Comparison of ENCODE assay signal across 9 cellular contexts in the genomic region with DNA sequence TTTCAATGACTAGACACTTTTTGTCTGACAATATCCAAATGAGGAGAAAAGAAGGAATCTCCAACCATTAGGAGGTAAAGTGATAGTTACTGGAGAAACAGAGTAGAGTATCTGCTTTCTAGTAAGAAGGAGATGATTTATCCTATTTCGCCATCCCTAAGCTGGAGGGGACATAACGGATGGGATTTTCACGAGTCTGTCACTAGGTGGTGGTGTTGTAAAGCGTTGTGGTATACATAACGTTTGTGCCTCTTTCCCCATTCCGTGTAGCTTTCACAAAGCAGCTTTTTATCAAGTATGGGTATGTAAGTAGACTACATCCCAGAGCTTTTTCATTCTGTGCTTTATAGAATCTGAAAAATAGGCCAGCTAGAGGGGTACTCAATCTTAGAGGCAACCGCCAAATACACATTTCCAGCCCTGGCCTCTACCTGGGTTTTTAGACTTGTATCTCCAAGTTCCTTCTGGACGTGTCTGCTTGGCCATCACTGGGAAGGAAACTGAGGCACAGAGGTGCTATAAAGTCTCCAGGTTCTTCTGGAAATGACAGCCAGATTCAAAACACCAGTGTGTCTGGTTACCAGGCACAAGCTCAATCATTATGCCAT. TPM values are rescaled to one million over a fixed set of nuclear protein-coding genes. Genes with fewer than 3 reads are reported as not detected.
DNase-seq lines count a peak whose midpoint lies in the region; ATAC-seq and TF ChIP-seq lines count a peak whose summit lies in the region.
"Had no signal": no experiment of that assay in that cellular context is flagged by ENCODE, and none has a peak within 500 bp of the region (broad histone marks: within the 10 kb centered on the region; RNA-seq: fewer than 3 reads in every experiment).

No MANE protein-coding gene starts in this region.

- H3K4me3 Mint-ChIP-seq in Caco-2 (ENCODE audit: unreplicated experiment) (no peak overlapping the region), immature natural killer cell (no peak overlapping the region)

- H3F3A ChIP-seq in GM23248 (ENCODE audit: insufficient read depth), result peaks cover 7% of the 10 kb centered on the region; the same call in 1 of the 2 replicates

- H2AFZ ChIP-seq in GM23248, result no peak overlapping the region

- no peaks in the 10 kb centered on the region for H3K9me3 ChIP-seq in Caco-2
- no peaks in the 10 kb centered on the region for H3K9me3 ChIP-seq in GM23248 (ENCODE audit: low read depth)

- no peak overlapping the region for H3K9ac ChIP-seq in GM23248

- POLR2A ChIA-PET in Caco-2 (lab: Charles Lee), result no interaction called here

- intact Hi-C loops in Caco-2 (cut with micrococcal nuclease; ENCODE audit: unreplicated experiment), result loop anchor here (1.0 to 5.0 kb wide), 5 partner anchors 40 to 534 kb away; no protein-coding TSS in a partner anchor

- H3K36me3 Mint-ChIP-seq in Caco-2 (ENCODE audit: insufficient read depth, unreplicated experiment) (no peaks in the 10 kb centered on the region), immature natural killer cell (no peaks in the 10 kb centered on the region)

- TF ChIP-seq CTCF in Caco-2 (IDR thresholded peaks at IDR 0.05; ENCODE audit: insufficient read depth in 1 of 2, low read depth in 1 of 2, low read length in 1 of 2, severe bottlenecking in 1 of 2, unreplicated experiment in 1 of 2), result peak; percentile 79 to 82

- H3K27me3 Mint-ChIP-seq in Caco-2 (ENCODE audit: insufficient read depth, unreplicated experiment) (peaks cover 4% of the 10 kb centered on the region), immature natural killer cell (ENCODE audit: low read depth in 3 of 3) (peaks cover 2 to 5% (median 3%) of the 10 kb centered on the region in 3 donors)

- H3K36me3 ChIP-seq in Caco-2 (ENCODE audit: control insufficient read depth, insufficient read depth, low read length) (no peaks in the 10 kb centered on the region), GM23248 (ENCODE audit: low read depth) (no peaks in the 10 kb centered on the region)

- H3K4me1 Mint-ChIP-seq in Caco-2 (ENCODE audit: low read depth, unreplicated experiment), result no peaks in the 10 kb centered on the region
- H3K4me1 Mint-ChIP-seq in immature natural killer cell, result no peaks in the 10 kb centered on the region

- H3K27me3 ChIP-seq in Caco-2 (replicated peaks; ENCODE audit: control insufficient read depth, insufficient read depth, low read length), result no peaks in the 10 kb centered on the region
- H3K27me3 ChIP-seq in GM23248 (replicated peaks; ENCODE audit: insufficient read depth), result 0 out of 2 replicates have a peak, but pooled peaks cover 4% of the 10 kb centered on the region

- H3K4me1 ChIP-seq in Caco-2 (no peaks in the 10 kb centered on the region), GM23248 (ENCODE audit: insufficient read depth) (peaks cover 9% of the 10 kb centered on the region; the same call in 1 of the 2 replicates)

- H3K4me3 ChIP-seq in Caco-2 (ENCODE audit: low read depth, low read length) (no peak overlapping the region), GM23248 (no peak overlapping the region)

- 18 to 20% methylated on average over 8 of the region's 8 CpGs for WGBS in GM23248 (ENCODE audit: low coverage in 1 of 2, low lambda C conversion rate in 2 of 2, missing lambda C conversion rate in 2 of 2), 2 experiments

- H3K27ac Mint-ChIP-seq in Caco-2 (ENCODE audit: unreplicated experiment) (no peak overlapping the region), immature natural killer cell (no peak overlapping the region)

- CTCF ChIA-PET in Caco-2 (lab: Charles Lee), result interaction anchor here (0.6 to 2.4 kb wide), 21 partner anchors 29 to 534 kb away, joined by 3 to 37 read pairs (median 5); no protein-coding TSS in a partner anchor

- no peak overlapping the region for H3K27ac ChIP-seq in GM23248

- no peaks in the 10 kb centered on the region for H4K20me1 ChIP-seq in GM23248 (ENCODE audit: insufficient read depth)

- no peaks in the 10 kb centered on the region for H3K9me2 ChIP-seq in GM23248 (ENCODE audit: insufficient read depth)

- H3K4me2 ChIP-seq in GM23248 (ENCODE audit: unreplicated experiment), result no peak overlapping the region

- H3K9me3 Mint-ChIP-seq in Caco-2 (ENCODE audit: unreplicated experiment) (no peaks in the 10 kb centered on the region), immature natural killer cell (no peaks in the 10 kb centered on the region)

- DNase-seq in Caco-2 (peak; percentile 61 to 74), GM23248 (peak; percentile 91), NCI-H1436 treated with DMSO at 0.1 percent for 48 hours (lab: John Stamatoyannopoulos, UW) (peak; percentile 30), T47D (ENCODE audit: low read depth in 1 of 2, low spot score in 1 of 2) (peak; percentile 65 to 87), immature natural killer cell (peak; percentile 21 to 51 (median 35))
- peak; percentile 30 for DNase-seq in stimulated activated CD4-positive, alpha-beta T cell treated with anti-CD3 and anti-CD28 coated beads, Interleukin-2, amount 100 ng/mL, for 4 hours (ENCODE audit: low read depth)

- in situ Hi-C loops in GM23248 (cut with MboI) (loop anchor here (25.0 kb wide), 1 partner anchor 529 kb away; no protein-coding TSS in a partner anchor), T47D (cut with HindIII; ENCODE audit: low pct_unique_long_range_greater_than_20kb, low sequenced_read_pairs) (no loop called here)

- H3K79me2 ChIP-seq in GM23248 (ENCODE audit: insufficient read depth), result no peaks in the 10 kb centered on the region

- no TSS peak for BruUV-seq in Caco-2 (replicated peaks; lab: Mats Ljungman, UMichigan)

- ATAC-seq in SK-N-SH treated with all-trans-retinoic acid at 6 μM for 48 hours (peak; percentile 99), GM19397 (IDR thresholded peaks at IDR 0.05; ENCODE audit: unreplicated experiment) (no peak)

TF ChIP-seq in SK-N-SH treated with all-trans-retinoic acid at 6 μM for 48 hours, 23 proteins besides CTCF, POLR2A, EP300 and RAD21:
- no peak for TF ChIP-seq ZNF8 (CRISPR knock-in tag; IDR thresholded peaks at IDR 0.05)
- TF ChIP-seq TSHZ2 (CRISPR knock-in tag; IDR thresholded peaks at IDR 0.05), result no peak
- no peak for TF ChIP-seq ISL1 (CRISPR knock-in tag; IDR thresholded peaks at IDR 0.05)
- TF ChIP-seq, protein P1, sequence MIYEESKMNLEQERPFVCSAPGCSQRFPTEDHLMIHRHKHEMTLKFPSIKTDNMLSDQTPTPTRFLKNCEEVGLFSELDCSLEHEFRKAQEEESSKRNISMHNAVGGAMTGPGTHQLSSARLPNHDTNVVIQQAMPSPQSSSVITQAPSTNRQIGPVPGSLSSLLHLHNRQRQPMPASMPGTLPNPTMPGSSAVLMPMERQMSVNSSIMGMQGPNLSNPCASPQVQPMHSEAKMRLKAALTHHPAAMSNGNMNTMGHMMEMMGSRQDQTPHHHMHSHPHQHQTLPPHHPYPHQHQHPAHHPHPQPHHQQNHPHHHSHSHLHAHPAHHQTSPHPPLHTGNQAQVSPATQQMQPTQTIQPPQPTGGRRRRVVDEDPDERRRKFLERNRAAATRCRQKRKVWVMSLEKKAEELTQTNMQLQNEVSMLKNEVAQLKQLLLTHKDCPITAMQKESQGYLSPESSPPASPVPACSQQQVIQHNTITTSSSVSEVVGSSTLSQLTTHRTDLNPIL (CRISPR knock-in tag; IDR thresholded peaks at IDR 0.05; ENCODE audit: low read depth), result no peak
- TF ChIP-seq OSR1 (CRISPR knock-in tag; IDR thresholded peaks at IDR 0.05), result no peak
- no peak for TF ChIP-seq ZNF565 (CRISPR knock-in tag; conservative IDR thresholded peaks at IDR 0.05; ENCODE audit: low read depth)
- TF ChIP-seq ZC3H10 (CRISPR knock-in tag; IDR thresholded peaks at IDR 0.05), result no peak

RNA-seq across cellular contexts. Expression of gene FAM3B, which starts 33.3 kb away (rescaled TPM):
- 59.5 and 59.7 TPM in 2 replicates for total RNA-seq in Caco-2 (2022)
- total RNA-seq in GM23248 (2014; rRNA removed; shearing (Covaris generic)), result not detected in 2 replicates
- polyA plus RNA-seq in GM23248 (2016; fragmentation: Nextera tagmentation; extraction: Ambion mirVana) (not detected in 2 replicates), immature natural killer cell (not detected)
- total RNA-seq: temporal lobe had no signal

Comparison
In these comparisons a context has a peak if more than half of its experiments do, and no peak if none do; other contexts are left out.
1. DNase-seq: peak in every context shown above with its lines; median percentile 91 in GM23248; 76 in T47D; 68 in Caco-2; 35 in immature natural killer cell; 30 in NCI-H1436 treated with DMSO at 0.1 percent for 48 hours; 30 in stimulated activated CD4-positive, alpha-beta T cell treated with anti-CD3 and anti-CD28 coated beads, Interleukin-2, amount 100 ng/mL, for 4 hours.
2. RNA of gene FAM3B, which starts 33.3 kb away (total RNA-seq): 59.5 to 59.7 TPM in Caco-2; not detected in GM23248; every median in the first group is over 10 times any median in the second.